In the genomic region with DNA sequence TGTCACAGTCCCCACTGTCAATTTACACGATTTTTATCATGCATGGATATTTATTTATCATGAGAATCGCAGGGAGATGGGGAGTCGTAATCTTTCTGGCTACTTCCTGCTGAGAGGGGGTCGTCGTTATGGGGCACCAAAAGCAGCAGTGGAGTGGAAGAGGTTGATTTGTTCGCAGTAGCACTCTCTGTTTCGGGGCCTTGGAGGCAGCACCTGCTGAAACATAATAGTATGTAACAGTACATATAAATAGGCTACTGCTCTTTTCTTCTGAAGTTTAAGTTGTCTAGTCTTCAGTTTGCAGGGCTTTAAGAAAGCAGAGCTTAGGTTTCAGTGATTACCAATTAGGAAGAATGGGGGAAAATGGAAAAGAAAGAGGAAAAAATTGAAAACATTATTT, we compare ENCODE assay signal across 1 cellular context.
TF ChIP-seq lines count a peak whose summit lies in the region.

No MANE protein-coding gene starts in this region.

TF ChIP-seq in H1, 55 proteins besides CTCF, POLR2A, EP300 and RAD21:
- no peak for TF ChIP-seq CTBP2 (IDR thresholded peaks at IDR 0.05; ENCODE audit: borderline replicate concordance, insufficient read depth, insufficient read length, low read length)
- no peak for TF ChIP-seq SP4 (IDR thresholded peaks at IDR 0.05; ENCODE audit: low read length)
- no peak for TF ChIP-seq EGR1 (IDR thresholded peaks at IDR 0.05; ENCODE audit: borderline replicate concordance, low read depth, low read length)
- TF ChIP-seq KDM4A (IDR thresholded peaks at IDR 0.05; ENCODE audit: low read depth, low read length, severe bottlenecking), result no peak
- TF ChIP-seq CBX8 (IDR thresholded peaks at IDR 0.05; ENCODE audit: borderline replicate concordance, low read depth, low read length), result no peak
- no peak for TF ChIP-seq YY1 (IDR thresholded peaks at IDR 0.05; ENCODE audit: low read depth, low read length)
- no peak for TF ChIP-seq RNF2 (IDR thresholded peaks at IDR 0.05; ENCODE audit: borderline replicate concordance, low read depth, low read length, missing control alignments, poor library complexity, severe bottlenecking)
- no peak for TF ChIP-seq SP2 (IDR thresholded peaks at IDR 0.05; ENCODE audit: low read length)
- no peak for TF ChIP-seq POU5F1 (IDR thresholded peaks at IDR 0.05; ENCODE audit: low read depth, low read length)
- no peak for TF ChIP-seq CEBPB (IDR thresholded peaks at IDR 0.05; ENCODE audit: low read depth, low read length)
- no peak for TF ChIP-seq SP1 (IDR thresholded peaks at IDR 0.05; ENCODE audit: low read depth, low read length)
- no peak for TF ChIP-seq KDM1A (IDR thresholded peaks at IDR 0.05; ENCODE audit: borderline replicate concordance, low read length)
- TF ChIP-seq BCL11A (IDR thresholded peaks at IDR 0.05; ENCODE audit: low read depth in 2 of 2, low read length in 2 of 2), result no peak
- TF ChIP-seq CHD2 (IDR thresholded peaks at IDR 0.05; ENCODE audit: low read length), result no peak
- TF ChIP-seq GABPA (IDR thresholded peaks at IDR 0.05; ENCODE audit: borderline replicate concordance, insufficient read depth, low read length), result no peak
- no peak for TF ChIP-seq HDAC6 (IDR thresholded peaks at IDR 0.05; ENCODE audit: low read depth, low read length)
- TF ChIP-seq MAX (IDR thresholded peaks at IDR 0.05), result no peak
- no peak for TF ChIP-seq HDAC2 (IDR thresholded peaks at IDR 0.05; ENCODE audit: borderline replicate concordance in 1 of 2, low read depth in 2 of 2, low read length in 2 of 2)
